ENCODE assay signal across 8 cellular contexts in genomic region chr16:50025544-50025931, GRCh38. TPM values are rescaled to one million over a fixed set of nuclear protein-coding genes. Genes with fewer than 3 reads are reported as not detected.
DNase-seq lines count a peak whose midpoint lies in the region; ATAC-seq and TF ChIP-seq lines count a peak whose summit lies in the region.

No MANE protein-coding gene starts in this region.

- no peaks in the 10 kb centered on the region for H3K9me1 ChIP-seq in IMR-90 (ENCODE audit: insufficient read depth, low read length)

- peak overlapping the region; percentile 51 for H2BK5ac ChIP-seq in IMR-90 (ENCODE audit: low read depth, low read length, poor library complexity, severe bottlenecking)

- no peaks in the 10 kb centered on the region for H3K27me3 Mint-ChIP-seq in activated CD4-positive, alpha-beta memory T cell treated with anti-CD3 and anti-CD28 coated beads for 36 hours

- peak overlapping the region; percentile 95 for H3K9ac ChIP-seq in IMR-90 (ENCODE audit: low read depth, low read length)

- peaks cover 2% of the 10 kb centered on the region; the same call in 1 of the 2 replicates for H3K27me3 ChIP-seq in IMR-90 (ENCODE audit: control insufficient read depth, insufficient read depth, low read length)
- no peaks in the 10 kb centered on the region for H3K27me3 ChIP-seq in esophagus squamous epithelium
- peaks cover 6% of the 10 kb centered on the region for H3K27me3 ChIP-seq in neutrophil

- H3K27ac ChIP-seq in IMR-90 (ENCODE audit: insufficient read depth, low read length) (peak overlapping the region; percentile 34), esophagus squamous epithelium (peak overlapping the region; percentile 88 to 95 (median 92)), neutrophil (peak overlapping the region; percentile 90)

- peak overlapping the region; percentile 38 for H3K14ac ChIP-seq in IMR-90 (replicated peaks; ENCODE audit: low read depth, low read length)

- TF ChIP-seq CTCF in AG04449 (IDR thresholded peaks at IDR 0.05; ENCODE audit: insufficient read depth, low read length, missing control alignments) = no peak
- TF ChIP-seq CTCF in IMR-90 (conservative IDR thresholded peaks at IDR 0.05; ENCODE audit: low read depth, low read length) = no peak
- no peak for TF ChIP-seq CTCF in esophagus squamous epithelium (IDR thresholded peaks at IDR 0.05)
- no peak for TF ChIP-seq CTCF in neutrophil (IDR thresholded peaks at IDR 0.05)

- CTCF ChIA-PET in AG04449 (lab: Yijun Ruan, JAX) = interaction anchor here (0.6 to 10.8 kb wide), 67 partner anchors 11 to 781 kb away, joined by 3 to 249 read pairs (median 5); partner anchors contain the start of gene HEATR3
- CTCF ChIA-PET in IMR-90 (lab: Yijun Ruan, JAX) = interaction anchor here (0.5 to 4.1 kb wide), 33 partner anchors 8 to 1100 kb away, joined by 3 to 54 read pairs (median 3); no protein-coding TSS in a partner anchor
- CTCF ChIA-PET in activated CD4-positive, alpha-beta memory T cell treated with anti-CD3 and anti-CD28 coated beads for 36 hours (lab: Charles Lee) = interaction anchor here (0.5 to 6.6 kb wide), 65 partner anchors 8 to 781 kb away, joined by 3 to 174 read pairs (median 5); partner anchors contain the start of genes ADCY7, BRD7, CYLD and HEATR3

- in situ Hi-C loops in IMR-90 (cut with MboI; ENCODE audit: low sequenced_read_pairs) = no loop called here

- H3K27ac Mint-ChIP-seq in activated CD4-positive, alpha-beta memory T cell treated with anti-CD3 and anti-CD28 coated beads for 36 hours = peak overlapping the region; percentile 79

- peak overlapping the region; percentile 91 for H3K4me3 Mint-ChIP-seq in activated CD4-positive, alpha-beta memory T cell treated with anti-CD3 and anti-CD28 coated beads for 36 hours

- no peaks in the 10 kb centered on the region; the same call in 1 of the 2 replicates for H4K20me1 ChIP-seq in IMR-90 (ENCODE audit: insufficient read depth, low read length)

- H3K36me3 ChIP-seq in IMR-90 (ENCODE audit: control insufficient read depth, insufficient read depth, low read length) (peaks cover 4% of the 10 kb centered on the region), esophagus squamous epithelium (peaks cover 0 to 29% (median 0%) of the 10 kb centered on the region in 3 donors), neutrophil (peaks cover 26% of the 10 kb centered on the region)

- 9% methylated on average over 4 of the region's 17 CpGs; no CpG with 5 or more reads in 1 of the 2 experiments for WGBS in IMR-90 (ENCODE audit: extremely low coverage in 2 of 2, insufficient read length in 1 of 2), 2 experiments
- WGBS in esophagus squamous epithelium, 2 donors = 0% methylated on average over 8 to 11 of the region's 17 CpGs

- peak overlapping the region; percentile 40 for H4K5ac ChIP-seq in IMR-90 (ENCODE audit: low read depth, low read length)

- H4K91ac ChIP-seq in IMR-90 (ENCODE audit: insufficient read depth, low read depth, low read length) = no peak overlapping the region; the same call in 1 of the 2 replicates

- TF ChIP-seq POLR2A in IMR-90 (IDR thresholded peaks at IDR 0.05; ENCODE audit: low read depth, low read length) (no peak), esophagus squamous epithelium (IDR thresholded peaks at IDR 0.05) (no peak)

- H3K4me3 ChIP-seq in AG04449 (ENCODE audit: low read depth, low read length) (peak overlapping the region; percentile 86), IMR-90 (ENCODE audit: insufficient read depth, low read depth, low read length) (peak overlapping the region; percentile 100), esophagus squamous epithelium (peak overlapping the region; percentile 87 to 98 (median 97)), neutrophil (ENCODE audit: low read depth in 1 of 2, low read length in 1 of 2) (peak overlapping the region; percentile 95)

- no peaks in the 10 kb centered on the region for H3K9me3 ChIP-seq in IMR-90 (ENCODE audit: control insufficient read depth, insufficient read depth, low read length)
- no peaks in the 10 kb centered on the region for H3K9me3 ChIP-seq in esophagus squamous epithelium
- no peaks in the 10 kb centered on the region for H3K9me3 ChIP-seq in neutrophil

- H3K18ac ChIP-seq in IMR-90 (ENCODE audit: low read depth, low read length) = no peak overlapping the region

- dilution Hi-C loops in IMR-90 (cut with HindIII; ENCODE audit: low sequenced_read_pairs, unreplicated experiment) = no loop called here

- peak overlapping the region; percentile 88 for H3K4me2 ChIP-seq in IMR-90 (ENCODE audit: low read depth, low read length)

- peak overlapping the region; percentile 71 for H3K4ac ChIP-seq in IMR-90 (ENCODE audit: low read depth, low read length)

- TF ChIP-seq RAD21 in IMR-90 (IDR thresholded peaks at IDR 0.05; ENCODE audit: low read length) = no peak

- peak overlapping the region; percentile 97 for H2AFZ ChIP-seq in IMR-90 (replicated peaks; ENCODE audit: low read length, poor library complexity)

- no peak overlapping the region for H2BK20ac ChIP-seq in IMR-90 (ENCODE audit: low read depth, low read length)

- H3K9me3 Mint-ChIP-seq in activated CD4-positive, alpha-beta memory T cell treated with anti-CD3 and anti-CD28 coated beads for 36 hours = no peaks in the 10 kb centered on the region

- intact Hi-C loops in IMR-90 (cut with micrococcal nuclease) = loop anchor here (1.0 to 5.0 kb wide), 6 partner anchors 137 to 781 kb away; partner anchors contain the start of gene BRD7
- intact Hi-C loops in activated CD4-positive, alpha-beta memory T cell treated with anti-CD3 and anti-CD28 coated beads for 36 hours (cut with micrococcal nuclease) = loop anchor here (1.0 to 10.0 kb wide), 10 partner anchors 40 to 781 kb away; partner anchors contain the start of genes BRD7, CYLD, HEATR3 and ZNF423
- intact Hi-C loops in esophagus squamous epithelium (cut with DNase I) = loop anchor here (10.0 kb wide), 2 partner anchors 189 to 329 kb away; no protein-coding TSS in a partner anchor

- no peak overlapping the region for H2BK15ac ChIP-seq in IMR-90 (ENCODE audit: low read depth, low read length)

- ATAC-seq in IMR-90 (ENCODE audit: low read depth) = peak; percentile 4

- POLR2A ChIA-PET in AG04449 (lab: Yijun Ruan, JAX) (interaction anchor here (1.1 to 1.4 kb wide), 4 partner anchors 40 to 640 kb away, joined by 3 to 7 read pairs (median 4); partner anchors contain the start of gene HEATR3), IMR-90 (lab: Charles Lee; ENCODE audit: unreplicated experiment) (interaction anchor here (0.5 kb wide), 1 partner anchor 1813 kb away, joined by 4 read pairs; no protein-coding TSS in a partner anchor)
- POLR2A ChIA-PET in activated CD4-positive, alpha-beta memory T cell treated with anti-CD3 and anti-CD28 coated beads for 36 hours (lab: Charles Lee) = interaction anchor here (0.9 to 2.3 kb wide), 8 partner anchors 19 to 344 kb away, joined by 3 to 11 read pairs (median 4); partner anchors contain the start of gene HEATR3

- no peaks in the 10 kb centered on the region for H3K36me3 Mint-ChIP-seq in activated CD4-positive, alpha-beta memory T cell treated with anti-CD3 and anti-CD28 coated beads for 36 hours

- H3K79me1 ChIP-seq in IMR-90 (ENCODE audit: low read depth in 1 of 2, low read length in 2 of 2) = peaks cover 7 to 24% of the 10 kb centered on the region in 2 experiments; a peak in 3 of 4 replicates

- H2AK9ac ChIP-seq in IMR-90 (replicated peaks; ENCODE audit: low read depth, low read length, poor library complexity) = peak overlapping the region; percentile 84

- no peak for DNase-seq in AG04449 (ENCODE audit: low read depth, low spot score)
- DNase-seq in GM19238 (ENCODE audit: insufficient read length, low spot score) = peak; percentile 11
- DNase-seq in IMR-90 = no peak
- peak; percentile 43 for DNase-seq in activated CD4-positive, alpha-beta memory T cell treated with anti-CD3 and anti-CD28 coated beads for 36 hours
- DNase-seq in esophagus squamous epithelium (lab: John Stamatoyannopoulos, UW) = no peak
- DNase-seq in superior temporal gyrus (ENCODE audit: extremely low spot score) = no peak
- no peak for DNase-seq in NCI-H1092 treated with DMSO at 0.1 percent for 48 hours (lab: John Stamatoyannopoulos, UW)

- H4K8ac ChIP-seq in IMR-90 (ENCODE audit: low read depth in 2 of 2, low read length in 2 of 2) = peak overlapping the region; percentile 53 to 59; a peak in 2 of 4 replicates

- H3K4me1 Mint-ChIP-seq in activated CD4-positive, alpha-beta memory T cell treated with anti-CD3 and anti-CD28 coated beads for 36 hours (ENCODE audit: low read depth) = peaks cover 19% of the 10 kb centered on the region

- BruUV-seq in IMR-90 (replicated peaks; lab: Mats Ljungman, UMichigan) = no TSS peak

- peak overlapping the region; percentile 7; the same call in 1 of the 2 replicates for H2AK5ac ChIP-seq in IMR-90 (ENCODE audit: low read depth, low read length)

- H3K23ac ChIP-seq in IMR-90 (ENCODE audit: low read depth, low read length) = peak overlapping the region; percentile 79

- no peak overlapping the region for H2BK120ac ChIP-seq in IMR-90 (ENCODE audit: low read depth, low read length)

- H3K56ac ChIP-seq in IMR-90 (ENCODE audit: extremely low read depth, insufficient read depth, low read length) = no peak overlapping the region; the same call in 1 of the 2 replicates

- no peaks in the 10 kb centered on the region for H3K4me1 ChIP-seq in IMR-90 (ENCODE audit: control insufficient read depth, insufficient read depth, low read length)
- peaks cover 0 to 43% (median 16%) of the 10 kb centered on the region in 3 donors for H3K4me1 ChIP-seq in esophagus squamous epithelium
- peaks cover 21% of the 10 kb centered on the region in 2 experiments for H3K4me1 ChIP-seq in neutrophil (ENCODE audit: control insufficient read depth in 1 of 2, insufficient read depth in 1 of 2, low read depth in 1 of 2, low read length in 1 of 2)

TF ChIP-seq in IMR-90, 13 proteins besides CTCF, POLR2A, EP300 and RAD21 (continues in another document):
- no peak for TF ChIP-seq CHD1 (IDR thresholded peaks at IDR 0.05; ENCODE audit: low read depth, low read length)
- no peak for TF ChIP-seq MXI1 (IDR thresholded peaks at IDR 0.05; ENCODE audit: borderline replicate concordance, low read depth, low read length)
- no peak for TF ChIP-seq MAFK (IDR thresholded peaks at IDR 0.05; ENCODE audit: low read depth, low read length)
- no peak for TF ChIP-seq RFX5 (IDR thresholded peaks at IDR 0.05; ENCODE audit: low read depth, low read length)

RNA-seq across cellular contexts. Expression of gene CNEP1R1, which starts 0.5 kb away (rescaled TPM):
- 22.0 and 38.6 TPM in 2 replicates for total RNA-seq in IMR-90 (2012; rRNA removed)
- polyA plus RNA-seq in IMR-90 (2012; rRNA removed) = 12.7 and 16.1 TPM in 2 replicates
- 3.1 and 6.5 TPM in 2 replicates for polyA plus RNA-seq in IMR-90 (2012; cell fraction: cytosol; rRNA removed)
- 6.0 and 23.6 TPM in 2 replicates for polyA plus RNA-seq in IMR-90 (2012; cell fraction: nucleus; rRNA removed; ENCODE audit: low replicate concordance)
- 10 to 100 TPM; 23.9 to 24.5 TPM for total RNA-seq in activated CD4-positive, alpha-beta memory T cell treated with anti-CD3 and anti-CD28 coated beads for 36 hours
- 10 to 100 TPM; 14.1 to 18.4 (median 14.9) TPM for total RNA-seq in esophagus squamous epithelium

RNA-seq across cellular contexts. Expression of gene HEATR3, which starts 40.2 kb away (rescaled TPM):
- 21.1 and 25.3 TPM in 2 replicates for total RNA-seq in IMR-90 (2012; rRNA removed)
- polyA plus RNA-seq in IMR-90 (2012; rRNA removed) = 7.9 and 9.4 TPM in 2 replicates
- 4.0 and 4.6 TPM in 2 replicates for polyA plus RNA-seq in IMR-90 (2012; cell fraction: cytosol; rRNA removed)
- 13.3 and 18.1 TPM in 2 replicates for polyA plus RNA-seq in IMR-90 (2012; cell fraction: nucleus; rRNA removed; ENCODE audit: low replicate concordance)
- total RNA-seq in activated CD4-positive, alpha-beta memory T cell treated with anti-CD3 and anti-CD28 coated beads for 36 hours = 10 to 100 TPM; 17.6 to 18.6 TPM
- 10 to 100 TPM; 13.7 to 31.2 (median 16.4) TPM for total RNA-seq in esophagus squamous epithelium

Comparison
In these comparisons a context has a peak if more than half of its experiments do, and no peak if none do; other contexts are left out.
1. DNase-seq: peak in GM19238 (single experiment) and activated CD4-positive, alpha-beta memory T cell treated with anti-CD3 and anti-CD28 coated beads for 36 hours (single experiment); none in AG04449 (single experiment), IMR-90 (single experiment), esophagus squamous epithelium (single experiment), superior temporal gyrus (single experiment) and NCI-H1092 treated with DMSO at 0.1 percent for 48 hours (single experiment).
2. H3K27ac ChIP-seq: peak in every context shown above with its lines; median percentile 92 in esophagus squamous epithelium; 90 in neutrophil; 34 in IMR-90.
3. Peak in every context shown above with its lines, with median percentiles within 50 percentile points of each other: H3K4me3 ChIP-seq.